Comparison of ENCODE assay signal across 24 cellular contexts in the genomic region with DNA sequence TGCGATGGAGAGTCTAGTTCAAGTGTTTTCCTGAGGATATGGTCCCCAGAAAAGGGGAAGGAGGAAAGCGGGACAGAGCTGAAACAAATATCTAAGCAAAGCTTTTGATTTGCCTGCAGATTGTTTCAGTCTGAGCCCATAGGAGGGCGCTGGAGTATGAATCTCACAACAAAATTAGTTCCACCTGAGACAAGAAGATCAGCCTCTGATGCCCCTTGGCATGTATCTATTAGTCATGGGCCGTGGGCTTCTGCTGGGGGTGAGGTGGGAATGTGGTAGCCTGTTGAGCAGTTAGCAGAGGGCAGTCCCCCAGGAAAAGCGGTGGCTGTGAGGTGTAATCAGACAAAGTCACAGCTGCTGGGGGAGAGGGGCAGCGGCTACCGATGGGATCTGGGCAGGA.
"Had no signal": no experiment of that assay in that cellular context is flagged by ENCODE, and none has a peak within 500 bp of the region (broad histone marks: within the 10 kb centered on the region; RNA-seq: fewer than 3 reads in every experiment).

No MANE protein-coding gene starts in this region.

- H3K36me3 Mint-ChIP-seq: activated naive CD8-positive, alpha-beta T cell had no signal

- H3K4me3 ChIP-seq: adrenal gland, ascending aorta, hepatocyte, mucosa of descending colon, upper lobe of right lung had no signal

- H3K9me3 Mint-ChIP-seq: nephron progenitor cell had no signal

- DNase-seq: activated CD4-positive, alpha-beta T cell treated with anti-CD3 and anti-CD28 coated beads for 1 hour; activated T-cell treated with anti-CD3 and anti-CD28 coated beads, Interleukin-2, amount 50 U/mL, for 1 hour; adrenal gland; brain microvascular endothelial cell; caudate nucleus; dermis blood vessel endothelial cell; effector memory CD4-positive, alpha-beta T cell; glutamatergic neuron; islet precursor cell; left cardiac atrium; mesenchymal stem cell; mucosa of descending colon; nephron progenitor cell; nucleus accumbens; right cardiac atrium; stimulated activated CD4-positive, alpha-beta T cell treated with anti-CD3 and anti-CD28 coated beads, Interleukin-12 subunit alpha, Interleukin-12 subunit beta, amount 100 ng/mL, for 4 hours; stimulated activated CD4-positive, alpha-beta T cell treated with anti-CD3 and anti-CD28 coated beads, Interleukin-4, amount 100 ng/mL, for 4 hours; stimulated activated naive CD8-positive, alpha-beta T cell treated with anti-CD3 and anti-CD28 coated beads, Interleukin-15, Interleukin-2, amounts not matched to agents 100 U/mL and 50 U/mL, for 24 hours; upper lobe of right lung had no signal

- H3K36me3 ChIP-seq: adrenal gland, ascending aorta, brain microvascular endothelial cell, upper lobe of right lung had no signal

- H3K4me3 Mint-ChIP-seq: activated naive CD8-positive, alpha-beta T cell; nephron progenitor cell had no signal

- H3K27ac Mint-ChIP-seq: activated naive CD8-positive, alpha-beta T cell; nephron progenitor cell had no signal

- H3K9me3 ChIP-seq: adrenal gland, ascending aorta, mucosa of descending colon, upper lobe of right lung had no signal

- H3K27ac ChIP-seq: adrenal gland, ascending aorta, brain microvascular endothelial cell, hepatocyte, parathyroid adenoma, upper lobe of right lung, VCaP had no signal

- H3K4me1 Mint-ChIP-seq: nephron progenitor cell had no signal

- H3K4me1 ChIP-seq: adrenal gland, ascending aorta, parathyroid adenoma, upper lobe of right lung had no signal
